Comparison of ENCODE assay signal across 26 cellular contexts in genomic region chr1:112540395-112540794, GRCh38. TPM values are rescaled to one million over a fixed set of nuclear protein-coding genes. Genes with fewer than 3 reads are reported as not detected.
DNase-seq lines count a peak whose midpoint lies in the region; ATAC-seq and TF ChIP-seq lines count a peak whose summit lies in the region.
"Had no signal": no experiment of that assay in that cellular context is flagged by ENCODE, and none has a peak within 500 bp of the region (broad histone marks: within the 10 kb centered on the region; RNA-seq: fewer than 3 reads in every experiment).

No MANE protein-coding gene starts in this region.

- TF ChIP-seq EP300 in sigmoid colon (IDR thresholded peaks at IDR 0.05): no peak

- TF ChIP-seq CTCF in right atrium auricular region (IDR thresholded peaks at IDR 0.05) (no peak), astrocyte of the spinal cord (IDR thresholded peaks at IDR 0.05; ENCODE audit: low read depth, low read length) (no peak), sigmoid colon (IDR thresholded peaks at IDR 0.05) (no peak)

- H3K27me3 ChIP-seq in right atrium auricular region: no peaks in the 10 kb centered on the region
- H3K27me3 ChIP-seq in sigmoid colon: no peaks in the 10 kb centered on the region
- H3K27me3 ChIP-seq: foreskin keratinocyte had no signal

- TF ChIP-seq POLR2A in sigmoid colon (IDR thresholded peaks at IDR 0.05): no peak

- ATAC-seq in left ventricle myocardium superior: peak; percentile 25
- ATAC-seq in HG03342 (IDR thresholded peaks at IDR 0.05; ENCODE audit: unreplicated experiment): no peak
- ATAC-seq: activated T-cell treated with anti-CD3 and anti-CD28 coated beads, Interleukin-2, amount 50 U/mL, for 4 hours; foreskin keratinocyte had no signal

- H3K36me3 ChIP-seq in right atrium auricular region (peaks cover 20% of the 10 kb centered on the region), sigmoid colon (peaks cover 0 to 39% (median 7%) of the 10 kb centered on the region in 4 donors)

- H3K9me3 ChIP-seq in right atrium auricular region (no peaks in the 10 kb centered on the region), sigmoid colon (no peaks in the 10 kb centered on the region)
- H3K9me3 ChIP-seq: left ventricle myocardium inferior, SK-N-SH had no signal

- H3K27ac ChIP-seq in right atrium auricular region: no peak overlapping the region
- H3K27ac ChIP-seq in sigmoid colon: no peak overlapping the region
- H3K27ac ChIP-seq: foreskin keratinocyte, left ventricle myocardium inferior, skin epidermis had no signal

- no peak overlapping the region for H3K4me3 ChIP-seq in right atrium auricular region
- H3K4me3 ChIP-seq in astrocyte of the spinal cord (ENCODE audit: low read depth, low read length): no peak overlapping the region
- no peak overlapping the region for H3K4me3 ChIP-seq in sigmoid colon
- H3K4me3 ChIP-seq: left ventricle myocardium inferior, skin epidermis had no signal

- in situ Hi-C loops in astrocyte of the spinal cord (cut with HindIII; ENCODE audit: low sequenced_read_pairs): no loop called here

- intact Hi-C loops in left ventricle myocardium superior (cut with micrococcal nuclease): no loop called here
- intact Hi-C loops in sigmoid colon (cut with DNase I): no loop called here

- DNase-seq in left ventricle myocardium superior: no peak
- no peak for DNase-seq in right atrium auricular region (ENCODE audit: low spot score)
- peak; percentile 87 for DNase-seq in astrocyte of the spinal cord (ENCODE audit: low read depth, low spot score)
- peak; percentile 76 for DNase-seq in iris pigment epithelial cell (ENCODE audit: low read depth)
- DNase-seq in sigmoid colon: no peak
- no peak for DNase-seq in NCI-H2029 (lab: John Stamatoyannopoulos, UW)
- DNase-seq in midbrain (lab: John Stamatoyannopoulos, UW): no peak
- DNase-seq: 8988T; activated CD4-positive, alpha-beta T cell treated with anti-CD3 and anti-CD28 coated beads for 4 hours; activated T-cell treated with anti-CD3 and anti-CD28 coated beads, Interleukin-2, amount 50 U/mL, for 4 hours; caudate nucleus; COR-L47; dermis blood vessel endothelial cell; DMS79 treated with DMSO at 0.1 percent for 48 hours; foreskin keratinocyte; left ventricle myocardium inferior; NCI-H1048; NCI-H1930; NCI-H226; NCI-H774; RPMI8226; SK-N-SH; T-helper 2 cell had no signal

- peaks cover 0 to 25% of the 10 kb centered on the region in 2 donors for H3K4me1 ChIP-seq in right atrium auricular region
- peaks cover 0 to 10% (median 7%) of the 10 kb centered on the region in 4 donors for H3K4me1 ChIP-seq in sigmoid colon

RNA-seq across cellular contexts. Expression of gene WNT2B, which starts 31.6 kb away (rescaled TPM):
- 2.0 TPM for total RNA-seq in left ventricle myocardium superior
- 10 to 100 TPM in 1 of 2 donors, 1 to 10 TPM in 1; 4.8 to 18.6 TPM for total RNA-seq in right atrium auricular region
- 1 to 10 TPM; 1.5 to 4.2 (median 2.0) TPM for total RNA-seq in sigmoid colon
- 1 to 10 TPM; 1.2 to 3.2 (median 1.2) TPM for polyA plus RNA-seq in sigmoid colon
- total RNA-seq: activated CD8-positive, alpha-beta memory T cell treated with anti-CD3 and anti-CD28 coated beads for 36 hours had no signal

Comparison
In these comparisons a context has a peak if more than half of its experiments do, and no peak if none do; other contexts are left out.
1. DNase-seq: peak in astrocyte of the spinal cord (single experiment) and iris pigment epithelial cell (single experiment); none in left ventricle myocardium superior (single experiment), right atrium auricular region (single experiment), sigmoid colon (single experiment), NCI-H2029 (single experiment) and midbrain (single experiment).